ENCODE assay signal across 12 cellular contexts in genomic region chr22:38864361-38865191, GRCh38. TPM values are rescaled to one million over a fixed set of nuclear protein-coding genes. Genes with fewer than 3 reads are reported as not detected.
DNase-seq lines count a peak whose midpoint lies in the region; ATAC-seq and TF ChIP-seq lines count a peak whose summit lies in the region.
"Had no signal": no experiment of that assay in that cellular context is flagged by ENCODE, and none has a peak within 500 bp of the region (broad histone marks: within the 10 kb centered on the region; RNA-seq: fewer than 3 reads in every experiment).

No MANE protein-coding gene starts in this region.

- DNase-seq in astrocyte of the hippocampus (ENCODE audit: low read depth, low spot score) (peak; percentile 37), right atrium auricular region (ENCODE audit: low spot score) (no peak), gastrocnemius medialis (no peak), smooth muscle cell (lab: John Stamatoyannopoulos, UW; ENCODE audit: unreplicated experiment) (no peak), NOMO-1 treated with dmso at 0.1 percent for 144 hours (lab: John Stamatoyannopoulos, UW; ENCODE audit: unreplicated experiment) (no peak), type B pancreatic cell (ENCODE audit: extremely low spot score, unreplicated experiment) (no peak), RKO (ENCODE audit: low spot score) (no peak)
- DNase-seq: activated CD4-positive, CD25-positive, alpha-beta regulatory T cell treated with anti-CD3 and anti-CD28 coated beads, Interleukin-2, amount 50 U/mL, for 72 hours; amygdala; foreskin melanocyte; NCI-H1694 had no signal

- H3K9me3 Mint-ChIP-seq in type B pancreatic cell = no peaks in the 10 kb centered on the region

- H3K4me3 ChIP-seq in right atrium auricular region = peak overlapping the region in 1 of 2 donors; percentile 17
- H3K4me3 ChIP-seq in gastrocnemius medialis = no peak overlapping the region
- H3K4me3 ChIP-seq in smooth muscle cell = no peak overlapping the region

- no peak for TF ChIP-seq CTCF in right atrium auricular region (IDR thresholded peaks at IDR 0.05)
- TF ChIP-seq CTCF in gastrocnemius medialis (IDR thresholded peaks at IDR 0.05 in 4 of 5, conservative IDR thresholded peaks at IDR 0.05 in 1 of 5) = no peak
- no peak for TF ChIP-seq CTCF in smooth muscle cell (IDR thresholded peaks at IDR 0.05; ENCODE audit: borderline replicate concordance, insufficient read depth, poor library complexity, severe bottlenecking)
- no peak for TF ChIP-seq CTCF in type B pancreatic cell (conservative IDR thresholded peaks at IDR 0.05)

- TF ChIP-seq POLR2A in GM15510 (IDR thresholded peaks at IDR 0.05; ENCODE audit: borderline replicate concordance, extremely low read depth, insufficient read length) = peak; percentile 18
- no peak for TF ChIP-seq POLR2A in gastrocnemius medialis (IDR thresholded peaks at IDR 0.05)

- H2AFZ ChIP-seq in smooth muscle cell (ENCODE audit: low read depth) = no peak overlapping the region

- peaks cover 76% of the 10 kb centered on the region for H4K20me1 ChIP-seq in smooth muscle cell (ENCODE audit: low read depth)

- H3K79me2 ChIP-seq in smooth muscle cell (ENCODE audit: low read depth) = no peaks in the 10 kb centered on the region

- H3K4me3 Mint-ChIP-seq in type B pancreatic cell = no peak overlapping the region

- H3K36me3 ChIP-seq in right atrium auricular region = peaks cover 36% of the 10 kb centered on the region
- peaks cover 0 to 17% of the 10 kb centered on the region in 2 donors for H3K36me3 ChIP-seq in gastrocnemius medialis
- no peaks in the 10 kb centered on the region for H3K36me3 ChIP-seq in smooth muscle cell (ENCODE audit: low read depth)

- H3K9me3 ChIP-seq in right atrium auricular region = no peaks in the 10 kb centered on the region
- H3K9me3 ChIP-seq in gastrocnemius medialis = no peaks in the 10 kb centered on the region
- no peaks in the 10 kb centered on the region for H3K9me3 ChIP-seq in smooth muscle cell (replicated peaks; ENCODE audit: low read depth)

- peak overlapping the region; percentile 67 to 73 for H3K27ac ChIP-seq in right atrium auricular region
- H3K27ac ChIP-seq in gastrocnemius medialis = peak overlapping the region; percentile 5 to 69 (median 63)
- H3K27ac ChIP-seq in smooth muscle cell (ENCODE audit: low read depth) = no peak overlapping the region

- H3K27me3 ChIP-seq in right atrium auricular region (no peaks in the 10 kb centered on the region), gastrocnemius medialis (peaks cover 19 to 23% (median 20%) of the 10 kb centered on the region in 3 donors), smooth muscle cell (ENCODE audit: low read depth) (no peaks in the 10 kb centered on the region)

- no peaks in the 10 kb centered on the region for H3K36me3 Mint-ChIP-seq in type B pancreatic cell

- in situ Hi-C loops in gastrocnemius medialis (cut with MboI; ENCODE audit: low sequenced_read_pairs in 4 of 4) = loop anchor here in 3 of 4 donors (5.0 to 10.0 kb wide), 3 partner anchors 138 to 260 kb away; no protein-coding TSS in a partner anchor

- no peaks in the 10 kb centered on the region for H3F3A ChIP-seq in smooth muscle cell (ENCODE audit: low read depth)

- no peak overlapping the region for H3K9ac ChIP-seq in smooth muscle cell (ENCODE audit: low read depth)

- no peaks in the 10 kb centered on the region for H3K27me3 Mint-ChIP-seq in type B pancreatic cell

- ATAC-seq in gastrocnemius medialis = no peak

- H3K27ac Mint-ChIP-seq in type B pancreatic cell = no peak overlapping the region

- WGBS in smooth muscle cell (ENCODE audit: low lambda C conversion rate) = 71% methylated on average over 20 of the region's 24 CpGs

- H3K4me2 ChIP-seq in smooth muscle cell = no peak overlapping the region

- intact Hi-C loops in gastrocnemius medialis (cut with DNase I; ENCODE audit: low total_unique reads) = no loop called here

- H3K4me1 Mint-ChIP-seq in type B pancreatic cell (ENCODE audit: unreplicated experiment) = peaks cover 20% of the 10 kb centered on the region

- H3K4me1 ChIP-seq in right atrium auricular region = peaks cover 0 to 62% of the 10 kb centered on the region in 2 donors
- H3K4me1 ChIP-seq in gastrocnemius medialis = peaks cover 6 to 14% of the 10 kb centered on the region in 2 donors
- no peaks in the 10 kb centered on the region for H3K4me1 ChIP-seq in smooth muscle cell (ENCODE audit: low read depth)

RNA-seq across cellular contexts. Expression of gene CBX6, which starts 7.4 kb away (rescaled TPM):
- total RNA-seq in right atrium auricular region (10 to 100 TPM; 28.0 to 57.0 TPM), gastrocnemius medialis (10 to 100 TPM in 3 of 4 donors, 1 to 10 TPM in 1; 8.4 to 21.5 (median 17.7) TPM), smooth muscle cell (11.6 and 13.5 TPM in 2 replicates), type B pancreatic cell (ENCODE audit: low replicate concordance) (93.5 and 116 TPM in 2 replicates)
- 23.9 and 27.4 TPM in 2 replicates for polyA plus RNA-seq in smooth muscle cell

RNA-seq across cellular contexts. Expression of gene NPTXR, which starts 20.7 kb away (rescaled TPM):
- 10 to 100 TPM; 18.0 to 24.6 TPM for total RNA-seq in right atrium auricular region
- 1 to 10 TPM in 1 of 4 donors, under 1 TPM in 3; 0.25 to 5.0 (median 0.73) TPM for total RNA-seq in gastrocnemius medialis
- total RNA-seq in smooth muscle cell = 1.3 and 2.0 TPM in 2 replicates
- polyA plus RNA-seq in smooth muscle cell = 3.2 and 3.9 TPM in 2 replicates
- total RNA-seq in type B pancreatic cell (ENCODE audit: low replicate concordance) = 5.9 and 6.9 TPM in 2 replicates
